ENCODE assay signal across 11 cellular contexts in the genomic region with DNA sequence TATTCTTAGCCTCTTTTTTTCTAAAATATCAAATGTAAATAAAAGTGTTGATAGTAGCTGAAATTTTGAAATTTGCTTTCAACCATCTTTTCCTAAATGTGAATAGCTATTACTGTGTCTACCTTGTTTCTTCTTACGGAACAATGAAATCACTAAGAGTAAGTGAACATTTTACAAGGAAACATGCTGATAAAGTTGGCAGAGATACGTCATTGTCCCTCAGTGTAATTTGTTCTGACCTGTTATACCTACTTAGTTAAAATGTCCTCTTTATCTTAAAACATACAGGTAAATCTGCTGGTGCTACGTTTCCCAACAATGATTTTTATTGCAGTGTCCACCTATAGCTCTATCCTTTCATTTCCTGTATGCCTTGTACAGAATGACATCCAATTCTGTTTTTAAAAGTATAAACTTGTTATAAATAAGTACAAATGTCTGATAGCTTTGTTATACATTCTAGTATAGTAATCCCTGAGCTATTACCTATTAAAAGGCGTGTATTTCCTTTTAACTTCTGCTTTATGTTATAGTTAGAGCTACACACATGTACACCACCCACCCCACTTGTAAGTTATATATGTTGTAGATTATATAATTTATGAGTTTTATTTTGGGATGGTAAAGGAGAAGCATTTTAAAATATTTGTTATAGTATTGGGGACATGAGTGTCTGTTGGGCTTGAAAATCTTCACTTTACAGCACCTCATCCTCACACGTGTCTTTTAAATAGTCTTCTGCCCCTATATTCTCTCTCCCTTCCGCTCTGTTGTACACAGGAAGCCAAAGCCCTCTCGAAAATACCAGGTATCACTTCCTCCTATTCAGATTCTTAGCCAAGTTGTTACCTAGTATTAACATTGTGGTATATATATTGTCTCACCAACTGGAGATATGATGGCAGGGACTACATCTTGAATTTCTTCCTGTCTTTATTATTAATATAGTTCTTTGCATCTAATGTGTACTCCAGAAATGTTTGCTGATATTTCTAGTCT. TPM values are rescaled to one million over a fixed set of nuclear protein-coding genes. Genes with fewer than 3 reads are reported as not detected.
DNase-seq lines count a peak whose midpoint lies in the region; ATAC-seq and TF ChIP-seq lines count a peak whose summit lies in the region.
"Had no signal": no experiment of that assay in that cellular context is flagged by ENCODE, and none has a peak within 500 bp of the region (broad histone marks: within the 10 kb centered on the region; RNA-seq: fewer than 3 reads in every experiment).

No MANE protein-coding gene starts in this region.

- H3K9me3 ChIP-seq in osteoblast (ENCODE audit: low read depth, low read length) (no peaks in the 10 kb centered on the region), SJCRH30 (replicated peaks) (no peaks in the 10 kb centered on the region), HAP-1 (no peaks in the 10 kb centered on the region)

- H3K79me2 ChIP-seq in osteoblast (ENCODE audit: insufficient read depth, low read length): peaks cover 96% of the 10 kb centered on the region

- no peak for TF ChIP-seq CTCF in osteoblast (IDR thresholded peaks at IDR 0.05; ENCODE audit: extremely low read depth, low read depth, low read length)

- H4K20me1 ChIP-seq in osteoblast (ENCODE audit: insufficient read depth, low read length): peaks cover 32% of the 10 kb centered on the region

- peaks cover 20% of the 10 kb centered on the region for H3K4me1 ChIP-seq in osteoblast (ENCODE audit: insufficient read depth, low read length)
- H3K4me1 ChIP-seq in SJCRH30: peaks cover 10% of the 10 kb centered on the region; the same call in 1 of the 2 replicates
- H3K4me1 ChIP-seq in HAP-1: peaks cover 27% of the 10 kb centered on the region

- in situ Hi-C loops in HAP-1 (cut with MboI; ENCODE audit: low sequenced_read_pairs): no loop called here

- H3K4me2 ChIP-seq in osteoblast (ENCODE audit: insufficient read depth, low read length): no peak overlapping the region

- H3K27me3 ChIP-seq in osteoblast (ENCODE audit: insufficient read depth, low read length): no peaks in the 10 kb centered on the region
- no peaks in the 10 kb centered on the region for H3K27me3 ChIP-seq in SJCRH30
- no peaks in the 10 kb centered on the region for H3K27me3 ChIP-seq in HAP-1 (ENCODE audit: low read depth)

- ATAC-seq in GM19043 (IDR thresholded peaks at IDR 0.05; ENCODE audit: low read depth, unreplicated experiment): peak; percentile 98
- ATAC-seq in HG02588 (IDR thresholded peaks at IDR 0.05; ENCODE audit: unreplicated experiment): peak; percentile 98
- ATAC-seq in HG03469 (IDR thresholded peaks at IDR 0.05; ENCODE audit: unreplicated experiment): peak; percentile 96

- H3K4me3 ChIP-seq in osteoblast (ENCODE audit: insufficient read depth, low read length) (no peak overlapping the region), SJCRH30 (no peak overlapping the region), HAP-1 (no peak overlapping the region)

- H3K36me3 ChIP-seq in osteoblast (ENCODE audit: insufficient read depth, low read length) (peaks cover 6% of the 10 kb centered on the region), SJCRH30 (no peaks in the 10 kb centered on the region), HAP-1 (replicated peaks) (no peaks in the 10 kb centered on the region)

- H3K27ac ChIP-seq in osteoblast (ENCODE audit: low read depth, low read length) (peak overlapping the region; percentile 39), SJCRH30 (no peak overlapping the region)

- no peak overlapping the region for H2AFZ ChIP-seq in osteoblast (ENCODE audit: low read length)

- no peak for DNase-seq in osteoblast (ENCODE audit: insufficient read length, low spot score, missing footprints)
- no peak for DNase-seq in SJCRH30
- no peak for DNase-seq in NCI-H526 (lab: John Stamatoyannopoulos, UW)
- DNase-seq in HAP-1 (ENCODE audit: low spot score in 2 of 2): no peak
- DNase-seq: head of caudate nucleus; Kasumi-1; natural killer cell; stimulated activated CD4-positive, alpha-beta T cell treated with anti-CD3 and anti-CD28 coated beads, Interleukin-4, amount 100 ng/mL, for 24 hours had no signal

RNA-seq across cellular contexts. Expression of a gene that starts 25.2 kb away (rescaled TPM):
- total RNA-seq in osteoblast: 903 and 966 TPM in 2 replicates
- total RNA-seq in SJCRH30 (2014; rRNA removed; shearing (Covaris generic)): 122 and 123 TPM in 2 replicates
